ENCODE assay signal across 7 cellular contexts in genomic region chr6:115861658-115862057, GRCh38.
DNase-seq lines count a peak whose midpoint lies in the region; ATAC-seq, FAIRE-seq and TF ChIP-seq lines count a peak whose summit lies in the region.
"Not testable (repeated sequence)": the region's sequence is repeated elsewhere in the genome, so short reads cannot be mapped to it uniquely, and the experiment has no call there.

No MANE protein-coding gene starts in this region.

- POLR2A ChIA-PET in Panc1 (lab: Charles Lee); GM12878 (lab: Charles Lee): not testable (repeated sequence)

- H3K36me3 Mint-ChIP-seq in GM23338 (ENCODE audit: low read depth); neural progenitor cell: not testable (repeated sequence)

- ATAC-seq in GM19463 (IDR thresholded peaks at IDR 0.05; ENCODE audit: unreplicated experiment) (peak; percentile 59), HG02798 (IDR thresholded peaks at IDR 0.05; ENCODE audit: poor library complexity, unreplicated experiment) (peak; percentile 36), GM12878 (peak; percentile 52)
- not testable (repeated sequence) for ATAC-seq in GM23338, Panc1

- BruUV-seq in Panc1 (replicated peaks; lab: Mats Ljungman, UMichigan); GM12878 (replicated peaks; lab: Mats Ljungman, UMichigan): not testable (repeated sequence)

- H3K9me3 Mint-ChIP-seq in GM23338 (peaks cover 11% of the 10 kb centered on the region), neural progenitor cell (peaks cover 13% of the 10 kb centered on the region)

- RAD21 ChIA-PET in GM12878 (lab: Charles Lee; ENCODE audit: unreplicated experiment) = not testable (repeated sequence)

- not testable (repeated sequence) for H3K9me2 ChIP-seq in GM23338 (ENCODE audit: insufficient read depth)

- not testable (repeated sequence) for TF ChIP-seq RAD21 in GM12878 (IDR thresholded peaks at IDR 0.05; ENCODE audit: insufficient read depth, low read depth, low read length)

- WGBS in GM12878 (ENCODE audit: insufficient coverage, insufficient replicate concordance, low lambda C conversion rate, missing lambda C conversion rate) = 4% methylated on average over 2 of the region's 2 CpGs

- H3K9ac ChIP-seq in GM12878 (ENCODE audit: control insufficient read depth, insufficient read depth, low read length); neural progenitor cell: not testable (repeated sequence)

- H3K4me3 Mint-ChIP-seq in GM23338, neural progenitor cell: not testable (repeated sequence)

- not testable (repeated sequence) for H3K27ac ChIP-seq in GM23338 (ENCODE audit: low read depth); Panc1 (ENCODE audit: low read length); GM12878 (ENCODE audit: control insufficient read depth, insufficient read depth)
- peak overlapping the region; percentile 34 for H3K27ac ChIP-seq in neural progenitor cell

- not testable (repeated sequence) for TF ChIP-seq EP300 in GM12878 (IDR thresholded peaks at IDR 0.05; ENCODE audit: borderline replicate concordance in 1 of 2, control insufficient read depth in 1 of 2, low read depth in 2 of 2, low read length in 2 of 2)

- not testable (repeated sequence) for H3K4me2 ChIP-seq in GM23338; GM12878 (ENCODE audit: control insufficient read depth, insufficient read depth); neural progenitor cell

- in situ Hi-C loops in Panc1 (cut with HindIII; ENCODE audit: low pct_unique_long_range_greater_than_20kb, low sequenced_read_pairs); GM12878 (cut with MboI): not testable (repeated sequence)

- not testable (repeated sequence) for H2AFZ ChIP-seq in GM23338; GM12878 (ENCODE audit: control insufficient read depth, low read depth, low read length); neural progenitor cell (replicated peaks)

- not testable (repeated sequence) for H4K20me1 ChIP-seq in GM23338 (replicated peaks; ENCODE audit: insufficient read depth); GM12878 (ENCODE audit: control insufficient read depth, insufficient read depth); neural progenitor cell (ENCODE audit: low read depth)

- H3K9me3 ChIP-seq in Panc1 (ENCODE audit: control insufficient read depth, insufficient read depth, low read depth, low read length); GM12878 (replicated peaks; ENCODE audit: control insufficient read depth, insufficient read depth, low read length); neural progenitor cell (ENCODE audit: low read depth): not testable (repeated sequence)

- FAIRE-seq in GM12878 (lab: Jason Lieb, UNC) = not testable (repeated sequence)

- DNase-seq in GM23338 (ENCODE audit: low spot score); Panc1 (ENCODE audit: low read depth, low spot score); GM12878 (ENCODE audit: low read depth, low spot score); neural progenitor cell (ENCODE audit: low spot score): not testable (repeated sequence)
- DNase-seq in NCI-H82 (lab: John Stamatoyannopoulos, UW) = peak; percentile 69

- not testable (repeated sequence) for TF ChIP-seq CTCF in GM23338 (conservative IDR thresholded peaks at IDR 0.05; ENCODE audit: low read depth in 2 of 2); GM12878 (IDR thresholded peaks at IDR 0.05 in 2 of 3, conservative IDR thresholded peaks at IDR 0.05 in 1 of 3; ENCODE audit: control insufficient read depth in 2 of 3, extremely low read depth in 1 of 3, insufficient read depth in 1 of 3, low read depth in 3 of 3, low read length in 3 of 3); neural progenitor cell (IDR thresholded peaks at IDR 0.05)
- peak; percentile 10; the same call in 1 of the 2 replicates for TF ChIP-seq CTCF in Panc1 (IDR thresholded peaks at IDR 0.05)

- not testable (repeated sequence) for H3K36me3 ChIP-seq in GM23338 (ENCODE audit: insufficient read depth); Panc1 (ENCODE audit: control insufficient read depth, insufficient read depth, low read length); GM12878 (ENCODE audit: control insufficient read depth in 2 of 2, insufficient read depth in 2 of 2, low read length in 1 of 2); neural progenitor cell

- SMC1A ChIA-PET in GM12878 (lab: Charles Lee; ENCODE audit: uncharacterized antibody, unreplicated experiment) = interaction anchor here (1.7 to 2.2 kb wide), 2 partner anchors 16 kb away, joined by 4 to 5 read pairs; no protein-coding TSS in a partner anchor

- 0 out of 2 replicates have a peak overlapping the region, but pooled peaks have one; percentile 25 for H3K27ac Mint-ChIP-seq in GM23338
- not testable (repeated sequence) for H3K27ac Mint-ChIP-seq in neural progenitor cell

- CTCF ChIA-PET in Panc1 (lab: Charles Lee); GM12878 (lab: Yijun Ruan, JAX): not testable (repeated sequence)

- not testable (repeated sequence) for TF ChIP-seq POLR2A in GM12878 (IDR thresholded peaks at IDR 0.05; ENCODE audit: low read depth, low read length)

- not testable (repeated sequence) for H3K27me3 ChIP-seq in GM23338 (ENCODE audit: insufficient read depth); Panc1 (ENCODE audit: control insufficient read depth, insufficient read depth, low read length); GM12878 (replicated peaks in 1 of 2; ENCODE audit: control insufficient read depth in 2 of 2, insufficient read depth in 2 of 2, low read length in 1 of 2); neural progenitor cell

- not testable (repeated sequence) for H3K4me3 ChIP-seq in GM23338; Panc1 (ENCODE audit: low read depth in 2 of 2, low read length in 2 of 2); GM12878; neural progenitor cell

- intact Hi-C loops in Panc1 (cut with micrococcal nuclease; ENCODE audit: unreplicated experiment); GM12878 (cut with micrococcal nuclease; ENCODE audit: unreplicated experiment): not testable (repeated sequence)

- H3F3A ChIP-seq in GM23338 (replicated peaks; ENCODE audit: low read depth); neural progenitor cell (ENCODE audit: low read depth): not testable (repeated sequence)

- not testable (repeated sequence) for H3K4me1 ChIP-seq in GM23338 (ENCODE audit: insufficient read depth); Panc1 (ENCODE audit: control insufficient read depth, insufficient read depth, low read length); GM12878 (ENCODE audit: control insufficient read depth, insufficient read depth, low read length); neural progenitor cell

- H3K27me3 Mint-ChIP-seq in GM23338 (ENCODE audit: insufficient read depth, low read depth, poor library complexity); neural progenitor cell (ENCODE audit: insufficient read depth, low read depth): not testable (repeated sequence)

- not testable (repeated sequence) for H3K4me1 Mint-ChIP-seq in GM23338, neural progenitor cell

- H3K79me2 ChIP-seq in GM23338 (replicated peaks; ENCODE audit: insufficient read depth); GM12878 (ENCODE audit: control insufficient read depth, insufficient read depth, low read length); neural progenitor cell (ENCODE audit: low read depth): not testable (repeated sequence)
